In genomic region chr3:170418422-170419300, GRCh38 we compare ENCODE assay signal across 8 cellular contexts. TPM values are rescaled to one million over a fixed set of nuclear protein-coding genes. Genes with fewer than 3 reads are reported as not detected.
A peak's percentile ranks its signal among the peaks of the same experiment; 100 is the strongest.
DNase-seq lines count a peak whose midpoint lies in the region; ATAC-seq and TF ChIP-seq lines count a peak whose summit lies in the region.

Gene CLDN11 (plus strand): TSS chr3:170418868. CDS start chr3:170419067, 199 bp downstream.

- TF ChIP-seq CTCF in body of pancreas (IDR thresholded peaks at IDR 0.05), result no peak

- no peaks in the 10 kb centered on the region for H3K36me3 ChIP-seq in body of pancreas (replicated peaks in 1 of 2; ENCODE audit: insufficient read depth in 1 of 2, low read depth in 2 of 2)
- no peaks in the 10 kb centered on the region for H3K36me3 ChIP-seq in iPS-18a (ENCODE audit: control insufficient read depth, low read depth, low read length)

- no peaks in the 10 kb centered on the region for H3K9me3 ChIP-seq in body of pancreas
- no peaks in the 10 kb centered on the region for H3K9me3 ChIP-seq in iPS-18a (ENCODE audit: control insufficient read depth, low read depth, low read length)

- intact Hi-C loops in body of pancreas (cut with DNase I), result loop anchor here (10.0 kb wide), 1 partner anchor 396 kb away; no protein-coding TSS in a partner anchor

- peaks cover 0 to 8% of the 10 kb centered on the region in 2 donors for H3K27me3 ChIP-seq in body of pancreas
- H3K27me3 ChIP-seq in iPS-18a (ENCODE audit: control insufficient read depth, insufficient read depth, low read length), result peaks cover 46% of the 10 kb centered on the region

- H3K27ac ChIP-seq in body of pancreas (no peak within 1 kb of the TSS), iPS-18a (ENCODE audit: low read length) (no peak within 1 kb of the TSS)

- in situ Hi-C loops in Caki2 (cut with HindIII; ENCODE audit: low pct_unique_long_range_greater_than_20kb, low sequenced_read_pairs) (no loop called here), G401 (cut with HindIII; ENCODE audit: low sequenced_read_pairs) (no loop called here)

- peak within 1 kb of the TSS in 1 of 2 donors; percentile 11 for H3K4me3 ChIP-seq in body of pancreas
- peak within 1 kb of the TSS; percentile 61 for H3K4me3 ChIP-seq in iPS-18a (ENCODE audit: low read length)

- WGBS in body of pancreas, 2 donors, result 3 to 4% methylated on average over 30 to 73 of the region's 73 CpGs

- no peak within 1 kb of the TSS for H3K9ac ChIP-seq in iPS-18a (ENCODE audit: low read length)

- peaks cover 19% of the 10 kb centered on the region for H3K4me1 ChIP-seq in body of pancreas
- H3K4me1 ChIP-seq in iPS-18a (ENCODE audit: control insufficient read depth, low read depth, low read length), result peaks cover 7% of the 10 kb centered on the region

- ATAC-seq in body of pancreas (peak; percentile 32), HG02981 (IDR thresholded peaks at IDR 0.05; ENCODE audit: unreplicated experiment) (no peak)

- TF ChIP-seq POLR2A in body of pancreas (IDR thresholded peaks at IDR 0.05), result no peak

- DNase-seq in Caki2 (ENCODE audit: low read depth), result peak; percentile 31
- peak; percentile 61 for DNase-seq in M059J (ENCODE audit: low read depth)
- peak in 2 of 4 donors; percentile 13 to 31 for DNase-seq in body of pancreas
- DNase-seq in retina, result peak; percentile 81
- no peak for DNase-seq in GDM1 (lab: John Stamatoyannopoulos, UW)
- DNase-seq in G401 (ENCODE audit: low spot score), result no peak

RNA-seq across cellular contexts. Expression of gene CLDN11, which starts in this region (rescaled TPM):
- 21.1 and 30.2 TPM in 2 replicates for total RNA-seq in Caki2 (2014; rRNA removed; shearing (Covaris generic); ENCODE audit: low replicate concordance)
- total RNA-seq in M059J (2014; rRNA removed; shearing (Covaris generic)), result 39.0 and 39.7 TPM in 2 replicates
- total RNA-seq in body of pancreas, result 1 to 10 TPM; 3.9 to 5.6 TPM
- 3.3 and 4.2 TPM in 2 replicates for total RNA-seq in G401 (2014; rRNA removed; shearing (Covaris generic))

Comparison
In these comparisons a context has a peak if more than half of its experiments do, and no peak if none do; other contexts are left out.
1. DNase-seq: peak in Caki2 (single experiment), M059J (single experiment) and retina (single experiment); none in GDM1 (single experiment) and G401 (single experiment).